ENCODE assay signal across 14 cellular contexts in genomic region chr4:168981460-168981859, GRCh38. TPM values are rescaled to one million over a fixed set of nuclear protein-coding genes. Genes with fewer than 3 reads are reported as not detected.
A peak's percentile ranks its signal among the peaks of the same experiment; 100 is the strongest.
DNase-seq lines count a peak whose midpoint lies in the region; ATAC-seq and TF ChIP-seq lines count a peak whose summit lies in the region.
"Had no signal": no experiment of that assay in that cellular context is flagged by ENCODE, and none has a peak within 500 bp of the region (broad histone marks: within the 10 kb centered on the region; RNA-seq: fewer than 3 reads in every experiment).

No MANE protein-coding gene starts in this region.

- no peaks in the 10 kb centered on the region; the same call in 1 of the 2 replicates for H4K20me1 ChIP-seq in GM23338 (replicated peaks; ENCODE audit: insufficient read depth)
- H4K20me1 ChIP-seq: BLaER1 had no signal

- peaks cover 3% of the 10 kb centered on the region for H3K36me3 ChIP-seq in A673 (ENCODE audit: insufficient read depth, low read length, poor library complexity, severe bottlenecking)
- H3K36me3 ChIP-seq in GM23338 (ENCODE audit: insufficient read depth): 0 out of 2 replicates have a peak, but pooled peaks cover 5% of the 10 kb centered on the region

- H3K27me3 Mint-ChIP-seq in GM23338 (ENCODE audit: insufficient read depth, low read depth, poor library complexity): peaks cover 4% of the 10 kb centered on the region

- H3F3A ChIP-seq in GM23338 (replicated peaks; ENCODE audit: low read depth): no peaks in the 10 kb centered on the region

- no peak overlapping the region for H3K4me3 Mint-ChIP-seq in GM23338
- H3K4me3 Mint-ChIP-seq: CD8-positive, alpha-beta T cell had no signal

- H3K9me3 ChIP-seq in A673 (ENCODE audit: low read depth, low read length, poor library complexity, severe bottlenecking): peaks cover 11% of the 10 kb centered on the region

- DNase-seq in EH (ENCODE audit: low read depth) (peak; percentile 31), LHCN-M2 (ENCODE audit: low read depth) (peak; percentile 34), cardiac fibroblast (ENCODE audit: low read depth in 2 of 2) (peak; percentile 35 to 64), fibroblast of the aortic adventitia (ENCODE audit: low read depth) (peak; percentile 47), A673 (ENCODE audit: low spot score) (no peak), GM23338 (ENCODE audit: low spot score) (no peak)
- DNase-seq in activated T-cell treated with anti-CD3 and anti-CD28 coated beads, Interleukin-2, amount 50 U/mL, for 1 hour: no peak
- DNase-seq: CD8-positive, alpha-beta T cell; NCI-H1105 treated with DMSO at 0.1 percent for 48 hours; NCI-H1694 treated with DMSO at 0.1 percent for 48 hours; NCI-H69; SJCRH30 had no signal

- H3K27me3 ChIP-seq in A673 (replicated peaks; ENCODE audit: insufficient read depth, low read depth, low read length, poor library complexity) (no peaks in the 10 kb centered on the region), GM23338 (ENCODE audit: insufficient read depth) (no peaks in the 10 kb centered on the region)
- H3K27me3 ChIP-seq: BLaER1, SJCRH30 had no signal

- TF ChIP-seq CTCF in cardiac fibroblast (IDR thresholded peaks at IDR 0.05; ENCODE audit: low read depth, low read length) (no peak), fibroblast of the aortic adventitia (IDR thresholded peaks at IDR 0.05; ENCODE audit: insufficient read depth, low read length) (no peak), A673 (conservative IDR thresholded peaks at IDR 0.05; ENCODE audit: low read depth, low read length) (no peak), GM23338 (conservative IDR thresholded peaks at IDR 0.05; ENCODE audit: low read depth in 2 of 2) (no peak)

- H3K9me3 Mint-ChIP-seq in GM23338: peaks cover 19% of the 10 kb centered on the region; the same call in 2 of the 3 replicates

- POLR2A ChIA-PET in A673 (lab: Charles Lee; ENCODE audit: low non-redundant PET): no interaction called here

- H3K9me2 ChIP-seq in GM23338 (ENCODE audit: insufficient read depth): no peaks in the 10 kb centered on the region; the same call in 1 of the 2 replicates

- H3K27ac Mint-ChIP-seq in GM23338: no peak overlapping the region
- H3K27ac Mint-ChIP-seq: CD8-positive, alpha-beta T cell had no signal

- H3K79me2 ChIP-seq in GM23338 (replicated peaks; ENCODE audit: insufficient read depth): peaks cover 20% of the 10 kb centered on the region

- peaks cover 55% of the 10 kb centered on the region for H3K36me3 Mint-ChIP-seq in GM23338 (ENCODE audit: low read depth)

- H3K4me3 ChIP-seq in cardiac fibroblast (replicated peaks in 1 of 2; ENCODE audit: low read depth in 2 of 2, low read length in 2 of 2): no peak overlapping the region
- no peak overlapping the region for H3K4me3 ChIP-seq in fibroblast of the aortic adventitia (ENCODE audit: low read depth, low read length)
- H3K4me3 ChIP-seq in A673 (ENCODE audit: low read depth, low read length, poor library complexity, severe bottlenecking): no peak overlapping the region
- H3K4me3 ChIP-seq in GM23338: no peak overlapping the region
- H3K4me3 ChIP-seq: BLaER1, SJCRH30 had no signal

- intact Hi-C loops in A673 (cut with micrococcal nuclease; ENCODE audit: unreplicated experiment): no loop called here

- no TSS peak for BruUV-seq in A673 (replicated peaks; lab: Mats Ljungman, UMichigan)

- H3K4me1 ChIP-seq in A673 (ENCODE audit: insufficient read depth, low read length, poor library complexity, severe bottlenecking): no peaks in the 10 kb centered on the region
- no peaks in the 10 kb centered on the region for H3K4me1 ChIP-seq in GM23338 (ENCODE audit: insufficient read depth)
- H3K4me1 ChIP-seq: BLaER1, SJCRH30 had no signal

- no peak overlapping the region for H3K27ac ChIP-seq in A673 (ENCODE audit: low read depth, low read length, poor library complexity, severe bottlenecking)
- H3K27ac ChIP-seq in GM23338 (ENCODE audit: low read depth): no peak overlapping the region
- H3K27ac ChIP-seq: BLaER1, SJCRH30 had no signal

- ATAC-seq in HG02763 (IDR thresholded peaks at IDR 0.05; ENCODE audit: unreplicated experiment): no peak
- no peak for ATAC-seq in GM23338
- ATAC-seq: CD8-positive, alpha-beta T cell had no signal

- CTCF ChIA-PET in A673 (lab: Charles Lee): no interaction called here

- no peak overlapping the region for H3K4me2 ChIP-seq in GM23338
- H3K4me2 ChIP-seq: BLaER1 had no signal

- H3K4me1 Mint-ChIP-seq in GM23338: peaks cover 9% of the 10 kb centered on the region

- no peak overlapping the region for H2AFZ ChIP-seq in GM23338

TF ChIP-seq in GM23338, 12 proteins besides CTCF, POLR2A, EP300 and RAD21 (continues in another document):
- no peak for TF ChIP-seq ZNF331 (CRISPR knock-in tag; IDR thresholded peaks at IDR 0.05; ENCODE audit: low read depth)
- TF ChIP-seq ZNF462 (CRISPR knock-in tag; IDR thresholded peaks at IDR 0.05): no peak
- no peak for TF ChIP-seq POLR2AphosphoS5 (IDR thresholded peaks at IDR 0.05; ENCODE audit: low read depth)
- TF ChIP-seq ZNF114 (CRISPR knock-in tag; IDR thresholded peaks at IDR 0.05): no peak
- TF ChIP-seq CREB1 (CRISPR knock-in tag; IDR thresholded peaks at IDR 0.05; ENCODE audit: low read depth): no peak
- TF ChIP-seq STAT1 (IDR thresholded peaks at IDR 0.05; ENCODE audit: unreplicated experiment): no peak
- TF ChIP-seq JUNB (IDR thresholded peaks at IDR 0.05; ENCODE audit: unreplicated experiment): no peak
- no peak for TF ChIP-seq ETS1 (IDR thresholded peaks at IDR 0.05)

RNA-seq across cellular contexts. Expression of gene CBR4, which starts 28.6 kb away (rescaled TPM):
- total RNA-seq in LHCN-M2 (2014; rRNA removed) (11.9 and 14.5 TPM in 2 replicates), fibroblast of the aortic adventitia (ENCODE audit: low replicate concordance) (23.4 and 34.6 TPM in 2 replicates), A673 (2021) (31.4 and 31.6 TPM in 2 replicates)
- polyA plus RNA-seq in LHCN-M2 (2012): 2.8 TPM
- 27.4 and 36.9 TPM in 2 replicates for total RNA-seq in GM23338 (2014; rRNA removed; shearing (Covaris generic))
- polyA plus RNA-seq in GM23338 (2016; fragmentation: Nextera tagmentation; extraction: Ambion mirVana): 30.8 and 38.1 TPM in 2 replicates

Comparison
In these comparisons a context has a peak if more than half of its experiments do, and no peak if none do; other contexts are left out.
1. DNase-seq: peak in EH (single experiment), LHCN-M2 (single experiment), cardiac fibroblast (2 of 2) and fibroblast of the aortic adventitia (single experiment); none in A673 (single experiment), activated T-cell treated with anti-CD3 and anti-CD28 coated beads, Interleukin-2, amount 50 U/mL, for 1 hour (single experiment) and GM23338 (single experiment).